In the genomic region with DNA sequence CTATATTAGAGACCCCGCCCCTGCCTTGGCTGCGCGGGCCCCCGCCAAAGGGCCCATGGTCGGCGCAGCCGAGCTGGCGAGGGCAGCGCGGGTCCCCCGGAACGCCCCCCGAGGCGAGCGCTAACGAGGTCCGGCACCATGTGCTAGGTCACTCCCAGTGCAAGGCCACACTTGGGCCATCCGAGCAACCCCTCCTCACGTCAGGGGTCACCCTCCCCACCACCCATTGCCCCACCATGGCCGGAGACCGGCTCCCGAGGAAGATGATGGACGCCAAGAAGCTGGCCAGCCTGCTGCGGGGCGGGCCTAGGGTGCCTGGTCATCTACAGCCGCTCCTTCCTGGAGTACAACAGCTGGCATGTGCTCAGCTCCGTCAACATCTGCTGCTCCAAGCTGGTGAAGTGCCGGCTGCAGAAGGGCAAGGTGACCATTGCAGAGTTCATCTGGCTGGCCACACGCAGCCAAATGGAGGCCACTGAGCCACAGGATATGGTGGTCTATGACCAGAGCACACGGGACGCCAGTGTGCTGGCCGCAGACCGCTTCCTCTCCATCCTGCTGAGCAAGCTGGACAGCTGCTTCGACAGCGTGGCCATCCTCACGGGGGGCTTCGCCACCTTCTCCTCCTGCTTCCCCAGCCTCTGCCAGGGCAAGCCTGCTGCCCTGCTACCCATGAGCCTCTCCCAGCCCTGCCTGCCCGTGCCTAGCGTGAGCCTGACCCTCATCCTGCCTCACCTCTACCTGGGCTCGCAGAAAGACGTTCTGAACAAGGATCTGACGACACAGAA, we compare ENCODE assay signal across 7 cellular contexts. TPM values are rescaled to one million over a fixed set of nuclear protein-coding genes. Genes with fewer than 3 reads are reported as not detected.
A peak's percentile ranks its signal among the peaks of the same experiment; 100 is the strongest.
DNase-seq lines count a peak whose midpoint lies in the region; ATAC-seq and TF ChIP-seq lines count a peak whose summit lies in the region.
"Had no signal": no experiment of that assay in that cellular context is flagged by ENCODE, and none has a peak within 500 bp of the region (broad histone marks: within the 10 kb centered on the region; RNA-seq: fewer than 3 reads in every experiment).

No MANE protein-coding gene starts in this region.

- BruUV-seq in IMR-90 (replicated peaks; lab: Mats Ljungman, UMichigan) = no TSS peak

- H3K9ac ChIP-seq in IMR-90 (ENCODE audit: low read depth, low read length) (no peak overlapping the region), neuronal stem cell (ENCODE audit: low read depth, low read length, poor library complexity) (no peak overlapping the region)

- H4K91ac ChIP-seq in IMR-90 (ENCODE audit: insufficient read depth, low read depth, low read length) (no peak overlapping the region), neuronal stem cell (ENCODE audit: low read depth, low read length, poor library complexity) (no peak overlapping the region)

- H3K56ac ChIP-seq in IMR-90 (ENCODE audit: extremely low read depth, insufficient read depth, low read length) = no peak overlapping the region

- H2BK5ac ChIP-seq in IMR-90 (ENCODE audit: low read depth, low read length, poor library complexity, severe bottlenecking) (no peak overlapping the region), neuronal stem cell (ENCODE audit: low read length) (peak overlapping the region; percentile 24)

- H3K36me3 ChIP-seq in IMR-90 (ENCODE audit: control insufficient read depth, insufficient read depth, low read length) = peaks cover 22% of the 10 kb centered on the region
- H3K36me3 ChIP-seq in neuronal stem cell (replicated peaks in 1 of 2; ENCODE audit: control insufficient read depth in 2 of 2, insufficient read depth in 2 of 2, low read length in 2 of 2) = peaks cover 12 to 45% of the 10 kb centered on the region in 2 donors

- H2AFZ ChIP-seq in IMR-90 (replicated peaks; ENCODE audit: low read length, poor library complexity) (peak overlapping the region; percentile 21), neuronal stem cell (ENCODE audit: low read length) (no peak overlapping the region)

- 93% methylated on average over 30 of the region's 42 CpGs; no CpG with 5 or more reads in 1 of the 2 experiments for WGBS in IMR-90 (ENCODE audit: extremely low coverage in 2 of 2, insufficient read length in 1 of 2), 2 experiments
- no CpG with 5 or more reads among the region's 42 CpGs for WGBS in neuronal stem cell (ENCODE audit: extremely low coverage in 2 of 2, insufficient read length in 2 of 2, insufficient replicate concordance in 1 of 2), 2 donors

- H3K79me1 ChIP-seq in IMR-90 (ENCODE audit: low read depth in 1 of 2, low read length in 2 of 2) (peaks cover 9 to 27% of the 10 kb centered on the region in 2 experiments), neuronal stem cell (ENCODE audit: low read depth, low read length) (peaks cover 19% of the 10 kb centered on the region)

- H3K4me3 ChIP-seq in IMR-90 (ENCODE audit: insufficient read depth, low read depth, low read length) (no peak overlapping the region), astrocyte of the cerebellum (ENCODE audit: low read depth, low read length) (peak overlapping the region; percentile 96), neuronal stem cell (ENCODE audit: low read length in 2 of 2) (peak overlapping the region; percentile 17 to 61)

- DNase-seq in IMR-90 (no peak), astrocyte of the cerebellum (ENCODE audit: low read depth) (no peak), neuronal stem cell (ENCODE audit: low spot score) (no peak), NCI-H146 treated with DMSO at 0.1 percent for 48 hours (lab: John Stamatoyannopoulos, UW; ENCODE audit: unreplicated experiment) (no peak), KBM-7 (no peak)

- H2BK120ac ChIP-seq in IMR-90 (ENCODE audit: low read depth, low read length) (no peak overlapping the region), neuronal stem cell (ENCODE audit: low read depth, low read length) (no peak overlapping the region)

- TF ChIP-seq RAD21 in IMR-90 (IDR thresholded peaks at IDR 0.05; ENCODE audit: low read length) = no peak

- no peak overlapping the region for H2AK5ac ChIP-seq in IMR-90 (ENCODE audit: low read depth, low read length)
- H2AK5ac ChIP-seq in neuronal stem cell (ENCODE audit: low read depth, low read length) = peak overlapping the region; percentile 97

- intact Hi-C loops in IMR-90 (cut with micrococcal nuclease) = no loop called here

- TF ChIP-seq POLR2A in IMR-90 (IDR thresholded peaks at IDR 0.05; ENCODE audit: low read depth, low read length) = no peak

- 0 out of 2 replicates have a peak, but pooled peaks cover 8% of the 10 kb centered on the region for H3K9me1 ChIP-seq in IMR-90 (ENCODE audit: insufficient read depth, low read length)

- no peak overlapping the region for H2BK15ac ChIP-seq in IMR-90 (ENCODE audit: low read depth, low read length)
- H2BK15ac ChIP-seq in neuronal stem cell (ENCODE audit: low read length) = no peak overlapping the region

- H4K5ac ChIP-seq in IMR-90 (ENCODE audit: low read depth, low read length) = no peak overlapping the region

- H2BK12ac ChIP-seq in neuronal stem cell (ENCODE audit: low read length) = no peak overlapping the region

- H3K4ac ChIP-seq in IMR-90 (ENCODE audit: low read depth, low read length) = no peak overlapping the region
- peak overlapping the region; percentile 37 for H3K4ac ChIP-seq in neuronal stem cell (ENCODE audit: low read length)

- H3K4me2 ChIP-seq in IMR-90 (ENCODE audit: low read depth, low read length) = no peak overlapping the region
- H3K4me2 ChIP-seq in neuronal stem cell (ENCODE audit: insufficient read depth, low read length, poor library complexity, severe bottlenecking) = peak overlapping the region; percentile 11

- in situ Hi-C loops in IMR-90 (cut with MboI; ENCODE audit: low sequenced_read_pairs) (no loop called here), astrocyte of the cerebellum (cut with HindIII; ENCODE audit: low sequenced_read_pairs) (no loop called here), KBM-7 (cut with MboI; ENCODE audit: low pct_unique_long_range_greater_than_20kb, low sequenced_read_pairs) (no loop called here)

- no peak overlapping the region for H3K18ac ChIP-seq in IMR-90 (ENCODE audit: low read depth, low read length)
- no peak overlapping the region for H3K18ac ChIP-seq in neuronal stem cell (ENCODE audit: low read length)

- TF ChIP-seq CTCF in IMR-90 (conservative IDR thresholded peaks at IDR 0.05; ENCODE audit: low read depth, low read length) (no peak), astrocyte of the cerebellum (IDR thresholded peaks at IDR 0.05; ENCODE audit: low read depth, low read length, missing control alignments) (no peak)

- no peak for ATAC-seq in IMR-90 (ENCODE audit: low read depth)
- no peak for ATAC-seq in HG02970 (IDR thresholded peaks at IDR 0.05; ENCODE audit: low FRiP score, unreplicated experiment)

- CTCF ChIA-PET in IMR-90 (lab: Yijun Ruan, JAX) = no interaction called here

- no peaks in the 10 kb centered on the region for H4K20me1 ChIP-seq in IMR-90 (ENCODE audit: insufficient read depth, low read length)

- dilution Hi-C loops in IMR-90 (cut with HindIII; ENCODE audit: low sequenced_read_pairs, unreplicated experiment) = no loop called here

- H3K14ac ChIP-seq in IMR-90 (replicated peaks; ENCODE audit: low read depth, low read length) (no peak overlapping the region), neuronal stem cell (ENCODE audit: low read length) (no peak overlapping the region)

- H3K27me3 ChIP-seq in IMR-90 (ENCODE audit: control insufficient read depth, insufficient read depth, low read length) (no peaks in the 10 kb centered on the region), neuronal stem cell (ENCODE audit: control insufficient read depth in 3 of 3, insufficient read depth in 3 of 3, low read depth in 1 of 3, low read length in 3 of 3) (no peaks in the 10 kb centered on the region)

- H3K9me3 ChIP-seq in IMR-90 (ENCODE audit: control insufficient read depth, insufficient read depth, low read length) (no peaks in the 10 kb centered on the region), neuronal stem cell (replicated peaks in 1 of 2; ENCODE audit: control insufficient read depth in 2 of 2, insufficient read depth in 1 of 2, low read depth in 1 of 2, low read length in 2 of 2) (no peaks in the 10 kb centered on the region)

- no peak overlapping the region for H4K8ac ChIP-seq in IMR-90 (ENCODE audit: low read depth in 2 of 2, low read length in 2 of 2)
- peak overlapping the region; percentile 43 for H4K8ac ChIP-seq in neuronal stem cell (ENCODE audit: low read depth, low read length)

- H3K4me1 ChIP-seq in IMR-90 (ENCODE audit: control insufficient read depth, insufficient read depth, low read length) (peaks cover 3% of the 10 kb centered on the region; the same call in 1 of the 2 replicates), neuronal stem cell (ENCODE audit: control insufficient read depth in 2 of 2, insufficient read depth in 1 of 2, low read depth in 1 of 2, low read length in 2 of 2) (no peaks in the 10 kb centered on the region)

- no peak overlapping the region for H2BK20ac ChIP-seq in IMR-90 (ENCODE audit: low read depth, low read length)

- H3K27ac ChIP-seq in IMR-90 (ENCODE audit: insufficient read depth, low read length) (no peak overlapping the region), neuronal stem cell (replicated peaks; ENCODE audit: low read length) (no peak overlapping the region)
- H3K27ac ChIP-seq: SK-N-MC had no signal

- H2AK9ac ChIP-seq in IMR-90 (replicated peaks; ENCODE audit: low read depth, low read length, poor library complexity) = peak overlapping the region; percentile 65

- H3K23ac ChIP-seq in IMR-90 (ENCODE audit: low read depth, low read length) = no peak overlapping the region
- peak overlapping the region; percentile 43 for H3K23ac ChIP-seq in neuronal stem cell (ENCODE audit: low read depth, low read length, poor library complexity)

- POLR2A ChIA-PET in IMR-90 (lab: Charles Lee; ENCODE audit: unreplicated experiment) = interaction anchor here (0.6 kb wide), 1 partner anchor 25 kb away, joined by 3 read pairs; no protein-coding TSS in a partner anchor

RNA-seq across cellular contexts. Expression of a gene that starts 12.4 kb away (rescaled TPM):
- total RNA-seq in IMR-90 (2012; rRNA removed) = 66.4 and 74.2 TPM in 2 replicates
- polyA plus RNA-seq in IMR-90 (2012; rRNA removed) = 84.2 and 88.9 TPM in 2 replicates
- polyA plus RNA-seq in IMR-90 (2012; cell fraction: cytosol; rRNA removed) = 40.7 and 47.2 TPM in 2 replicates
- polyA plus RNA-seq in IMR-90 (2012; cell fraction: nucleus; rRNA removed; ENCODE audit: low replicate concordance) = 163 and 208 TPM in 2 replicates
- 32.8 TPM for polyA plus RNA-seq in neuronal stem cell (2013, experiment 1 of 2)
- polyA plus RNA-seq in neuronal stem cell (2013, experiment 2 of 2) = 33.4 TPM

RNA-seq across cellular contexts. Expression of a gene that starts 33.9 kb away (rescaled TPM):
- 1.4 and 1.8 TPM in 2 replicates for total RNA-seq in IMR-90 (2012; rRNA removed)
- 4.1 TPM in 2 replicates for polyA plus RNA-seq in IMR-90 (2012; rRNA removed)
- 1.2 and 1.5 TPM in 2 replicates for polyA plus RNA-seq in IMR-90 (2012; cell fraction: cytosol; rRNA removed)
- polyA plus RNA-seq in IMR-90 (2012; cell fraction: nucleus; rRNA removed; ENCODE audit: low replicate concordance) = 32.0 and 39.3 TPM in 2 replicates
- polyA plus RNA-seq in neuronal stem cell (2013, experiment 1 of 2) = 3.1 TPM
- 3.4 TPM for polyA plus RNA-seq in neuronal stem cell (2013, experiment 2 of 2)

RNA-seq across cellular contexts. Expression of a gene that starts 50.1 kb away (rescaled TPM):
- total RNA-seq in IMR-90 (2012; rRNA removed) = 11.5 and 13.9 TPM in 2 replicates
- polyA plus RNA-seq in IMR-90 (2012; rRNA removed) = 21.0 and 24.9 TPM in 2 replicates
- polyA plus RNA-seq in IMR-90 (2012; cell fraction: cytosol; rRNA removed) = 25.6 and 36.2 TPM in 2 replicates
- 5.7 and 15.2 TPM in 2 replicates for polyA plus RNA-seq in IMR-90 (2012; cell fraction: nucleus; rRNA removed; ENCODE audit: low replicate concordance)
- 123 TPM for polyA plus RNA-seq in neuronal stem cell (2013, experiment 1 of 2)
- polyA plus RNA-seq in neuronal stem cell (2013, experiment 2 of 2) = 123 TPM

RNA-seq across cellular contexts. Expression of a gene that starts 53.6 kb away (rescaled TPM):
- 16.8 and 16.9 TPM in 2 replicates for total RNA-seq in IMR-90 (2012; rRNA removed)
- polyA plus RNA-seq in IMR-90 (2012; rRNA removed) = 103 and 119 TPM in 2 replicates
- polyA plus RNA-seq in IMR-90 (2012; cell fraction: cytosol; rRNA removed) = 27.6 and 89.3 TPM in 2 replicates
- polyA plus RNA-seq in IMR-90 (2012; cell fraction: nucleus; rRNA removed; ENCODE audit: low replicate concordance) = 319 and 862 TPM in 2 replicates
- 39.1 TPM for polyA plus RNA-seq in neuronal stem cell (2013, experiment 1 of 2)
- 45.8 TPM for polyA plus RNA-seq in neuronal stem cell (2013, experiment 2 of 2)
